Comparison of ENCODE assay signal across 19 cellular contexts in genomic region chr6:12275084-12275483, GRCh38. TPM values are rescaled to one million over a fixed set of nuclear protein-coding genes. Genes with fewer than 3 reads are reported as not detected.
DNase-seq lines count a peak whose midpoint lies in the region; ATAC-seq and TF ChIP-seq lines count a peak whose summit lies in the region.
"Had no signal": no experiment of that assay in that cellular context is flagged by ENCODE, and none has a peak within 500 bp of the region (broad histone marks: within the 10 kb centered on the region; RNA-seq: fewer than 3 reads in every experiment).

No MANE protein-coding gene starts in this region.

- H4K20me1 ChIP-seq in PC-3 (ENCODE audit: low read length), result no peaks in the 10 kb centered on the region

- H3K9me3 ChIP-seq in PC-3 (ENCODE audit: low read length), result peaks cover 6% of the 10 kb centered on the region; the same call in 1 of the 2 replicates
- peaks cover 8% of the 10 kb centered on the region for H3K9me3 ChIP-seq in upper lobe of right lung
- H3K9me3 ChIP-seq: testis had no signal

- H3K27ac Mint-ChIP-seq in activated CD4-positive, alpha-beta T cell treated with anti-CD3 and anti-CD28 coated beads for 36 hours, result no peak overlapping the region
- H3K27ac Mint-ChIP-seq in activated CD4-positive, alpha-beta T cell treated with anti-CD3 and anti-CD28 coated beads, Interleukin-2, amount 10 ng/mL, durations not matched to agents 24 days and 14 days, result no peak overlapping the region
- H3K27ac Mint-ChIP-seq: activated naive CD4-positive, alpha-beta T cell treated with anti-CD3 and anti-CD28 coated beads, Interleukin-2, amount 10 ng/mL, durations not matched to agents 7 days and 5 days; nephron progenitor cell had no signal

- POLR2A ChIA-PET in activated CD4-positive, alpha-beta T cell treated with anti-CD3 and anti-CD28 coated beads for 36 hours (lab: Charles Lee), result no interaction called here
- POLR2A ChIA-PET in PC-3 (lab: Charles Lee; ENCODE audit: unreplicated experiment), result no interaction called here

- H3K4me2 ChIP-seq in PC-3 (ENCODE audit: low read length), result no peak overlapping the region

- TF ChIP-seq CTCF in PC-3 (conservative IDR thresholded peaks at IDR 0.05; ENCODE audit: low read depth, low read length) (0 out of 2 replicates have a peak, but pooled peaks have one; percentile 29), epithelial cell of esophagus (IDR thresholded peaks at IDR 0.05; ENCODE audit: insufficient read depth, low read depth, low read length, missing control alignments) (peak; percentile 18), upper lobe of right lung (IDR thresholded peaks at IDR 0.05) (no peak)

- peak; percentile 47 for ATAC-seq in activated CD4-positive, alpha-beta T cell treated with anti-CD3 and anti-CD28 coated beads for 36 hours
- ATAC-seq in PC-3 (peak; percentile 94), upper lobe of right lung (peak; percentile 53), HG03139 (IDR thresholded peaks at IDR 0.05; ENCODE audit: unreplicated experiment) (no peak)
- ATAC-seq: activated CD4-positive, CD25-positive, alpha-beta regulatory T cell treated with anti-CD3 and anti-CD28 coated beads, Interleukin-2, amount 50 U/mL, for 24 hours; lower lobe of right lung had no signal

- no peaks in the 10 kb centered on the region for H3K9me2 ChIP-seq in PC-3 (replicated peaks; ENCODE audit: low read length)

- no peak overlapping the region for H3K4me3 Mint-ChIP-seq in activated CD4-positive, alpha-beta T cell treated with anti-CD3 and anti-CD28 coated beads for 36 hours
- no peak overlapping the region for H3K4me3 Mint-ChIP-seq in activated CD4-positive, alpha-beta T cell treated with anti-CD3 and anti-CD28 coated beads, Interleukin-2, amount 10 ng/mL, durations not matched to agents 24 days and 14 days
- H3K4me3 Mint-ChIP-seq: activated naive CD4-positive, alpha-beta T cell treated with anti-CD3 and anti-CD28 coated beads, Interleukin-2, amount 10 ng/mL, durations not matched to agents 7 days and 5 days; nephron progenitor cell had no signal

- H3K4me3 ChIP-seq in PC-3 (ENCODE audit: low read length) (no peak overlapping the region), epithelial cell of esophagus (ENCODE audit: low read length) (no peak overlapping the region), upper lobe of right lung (no peak overlapping the region)
- H3K4me3 ChIP-seq: lower lobe of right lung, right atrium auricular region, testis had no signal

- DNase-seq in activated CD4-positive, alpha-beta T cell treated with anti-CD3 and anti-CD28 coated beads for 36 hours, result no peak
- no peak for DNase-seq in activated CD4-positive, alpha-beta T cell treated with anti-CD3 and anti-CD28 coated beads, Interleukin-2, amount 10 ng/mL, durations not matched to agents 24 days and 14 days
- DNase-seq in PC-3, result peak; percentile 76
- peak; percentile 62 for DNase-seq in epithelial cell of esophagus (ENCODE audit: low read depth)
- no peak for DNase-seq in upper lobe of right lung
- no peak for DNase-seq in NCI-H2029 (lab: John Stamatoyannopoulos, UW)
- no peak for DNase-seq in activated CD4-positive, CD25-positive, alpha-beta regulatory T cell treated with anti-CD3 and anti-CD28 coated beads, Interleukin-2, amount 50 U/mL, for 72 hours
- DNase-seq: ACHN; activated naive CD4-positive, alpha-beta T cell treated with anti-CD3 and anti-CD28 coated beads, Interleukin-2, amount 10 ng/mL, durations not matched to agents 7 days and 5 days; Calu3; effector CD4-positive, alpha-beta T cell; lower lobe of right lung; NCI-H1105; NCI-H446; nephron progenitor cell; testis had no signal

- intact Hi-C loops in activated CD4-positive, alpha-beta T cell treated with anti-CD3 and anti-CD28 coated beads for 36 hours (cut with DNase I, micrococcal nuclease), result no loop called here
- intact Hi-C loops in activated CD4-positive, alpha-beta T cell treated with anti-CD3 and anti-CD28 coated beads, Interleukin-2, amount 10 ng/mL, durations not matched to agents 24 days and 14 days (cut with micrococcal nuclease), result no loop called here
- intact Hi-C loops in PC-3 (cut with micrococcal nuclease), result no loop called here
- intact Hi-C loops in upper lobe of right lung (cut with DNase I), result no loop called here

- H3K79me2 ChIP-seq in PC-3 (ENCODE audit: low read length), result no peaks in the 10 kb centered on the region

- no peak overlapping the region for H3K27ac ChIP-seq in PC-3 (ENCODE audit: low read length)
- H3K27ac ChIP-seq in upper lobe of right lung, result no peak overlapping the region
- H3K27ac ChIP-seq: lower lobe of right lung, right atrium auricular region, testis had no signal

- no peak overlapping the region for H3K9ac ChIP-seq in PC-3 (ENCODE audit: low read length)

- no peak overlapping the region for H2AFZ ChIP-seq in PC-3 (ENCODE audit: low read length)

- H3K4me1 ChIP-seq in PC-3 (ENCODE audit: insufficient read depth, low read length), result peaks cover 20% of the 10 kb centered on the region
- H3K4me1 ChIP-seq in upper lobe of right lung, result no peaks in the 10 kb centered on the region
- H3K4me1 ChIP-seq: lower lobe of right lung, right atrium auricular region had no signal

- no peaks in the 10 kb centered on the region for H3K27me3 ChIP-seq in PC-3 (ENCODE audit: low read length)
- H3K27me3 ChIP-seq in upper lobe of right lung, result no peaks in the 10 kb centered on the region
- H3K27me3 ChIP-seq: right atrium auricular region, testis had no signal

- BruUV-seq in PC-3 (replicated peaks; lab: Mats Ljungman, UMichigan), result no TSS peak

- H3K9me3 Mint-ChIP-seq in activated CD4-positive, alpha-beta T cell treated with anti-CD3 and anti-CD28 coated beads for 36 hours (ENCODE audit: low read depth), result peaks cover 11% of the 10 kb centered on the region
- H3K9me3 Mint-ChIP-seq in activated CD4-positive, alpha-beta T cell treated with anti-CD3 and anti-CD28 coated beads, Interleukin-2, amount 10 ng/mL, durations not matched to agents 24 days and 14 days, result peaks cover 27% of the 10 kb centered on the region

- H3K4me1 Mint-ChIP-seq in activated CD4-positive, alpha-beta T cell treated with anti-CD3 and anti-CD28 coated beads for 36 hours, result peaks cover 9% of the 10 kb centered on the region
- peaks cover 22% of the 10 kb centered on the region for H3K4me1 Mint-ChIP-seq in activated CD4-positive, alpha-beta T cell treated with anti-CD3 and anti-CD28 coated beads, Interleukin-2, amount 10 ng/mL, durations not matched to agents 24 days and 14 days

- CTCF ChIA-PET in activated CD4-positive, alpha-beta T cell treated with anti-CD3 and anti-CD28 coated beads for 36 hours (lab: Charles Lee), result no interaction called here
- CTCF ChIA-PET in PC-3 (lab: Charles Lee), result no interaction called here

- H3F3A ChIP-seq in PC-3 (ENCODE audit: low read length, unreplicated experiment), result peaks cover 6% of the 10 kb centered on the region

- H3K36me3 ChIP-seq in PC-3 (ENCODE audit: low read depth, low read length), result no peaks in the 10 kb centered on the region
- H3K36me3 ChIP-seq in upper lobe of right lung, result no peaks in the 10 kb centered on the region
- H3K36me3 ChIP-seq: lower lobe of right lung, right atrium auricular region had no signal

- peaks cover 4% of the 10 kb centered on the region for H3K36me3 Mint-ChIP-seq in activated CD4-positive, alpha-beta T cell treated with anti-CD3 and anti-CD28 coated beads for 36 hours (ENCODE audit: low read depth)
- H3K36me3 Mint-ChIP-seq in activated CD4-positive, alpha-beta T cell treated with anti-CD3 and anti-CD28 coated beads, Interleukin-2, amount 10 ng/mL, durations not matched to agents 24 days and 14 days (ENCODE audit: low read depth), result peaks cover 2% of the 10 kb centered on the region

- H3K27me3 Mint-ChIP-seq in activated CD4-positive, alpha-beta T cell treated with anti-CD3 and anti-CD28 coated beads for 36 hours, result peaks cover 5% of the 10 kb centered on the region
- H3K27me3 Mint-ChIP-seq in activated CD4-positive, alpha-beta T cell treated with anti-CD3 and anti-CD28 coated beads, Interleukin-2, amount 10 ng/mL, durations not matched to agents 24 days and 14 days, result peaks cover 4% of the 10 kb centered on the region
- H3K27me3 Mint-ChIP-seq: activated naive CD4-positive, alpha-beta T cell treated with anti-CD3 and anti-CD28 coated beads, Interleukin-2, amount 10 ng/mL, durations not matched to agents 7 days and 5 days had no signal

RNA-seq across cellular contexts. Expression of gene EDN1, which starts 15.1 kb away (rescaled TPM):
- not detected for total RNA-seq in activated CD4-positive, alpha-beta T cell treated with anti-CD3 and anti-CD28 coated beads for 36 hours
- total RNA-seq in activated CD4-positive, alpha-beta T cell treated with anti-CD3 and anti-CD28 coated beads, Interleukin-2, amount 10 ng/mL, durations not matched to agents 24 days and 14 days, result 0.26 TPM in 1 of 2 replicates, not detected in the other
- total RNA-seq in PC-3 (2014; rRNA removed) (21.9 and 25.6 TPM in 2 replicates), upper lobe of right lung (18.8 TPM)

Comparison
In these comparisons a context has a peak if more than half of its experiments do, and no peak if none do; other contexts are left out.
1. DNase-seq: peak in PC-3 (single experiment) and epithelial cell of esophagus (single experiment); none in activated CD4-positive, alpha-beta T cell treated with anti-CD3 and anti-CD28 coated beads for 36 hours (single experiment), activated CD4-positive, alpha-beta T cell treated with anti-CD3 and anti-CD28 coated beads, Interleukin-2, amount 10 ng/mL, durations not matched to agents 24 days and 14 days (single experiment), upper lobe of right lung (single experiment), NCI-H2029 (single experiment) and activated CD4-positive, CD25-positive, alpha-beta regulatory T cell treated with anti-CD3 and anti-CD28 coated beads, Interleukin-2, amount 50 U/mL, for 72 hours (single experiment).
2. RNA of gene EDN1, which starts 15.1 kb away (total RNA-seq): 21.9 to 25.6 TPM in PC-3 and 18.8 TPM in upper lobe of right lung (single experiment); 0.26 TPM in activated CD4-positive, alpha-beta T cell treated with anti-CD3 and anti-CD28 coated beads, Interleukin-2, amount 10 ng/mL, durations not matched to agents 24 days and 14 days and not detected in activated CD4-positive, alpha-beta T cell treated with anti-CD3 and anti-CD28 coated beads for 36 hours; every median in the first group is over 10 times any median in the second.